ENCODE assay signal across 1 cellular context in genomic region chr4:94207469-94208224, GRCh38.
TF ChIP-seq lines count a peak whose summit lies in the region.

Gene SMARCAD1, plus strand, starts transcription at chr4:94207865. Its CDS starts 530 bp downstream, at chr4:94208395.

TF ChIP-seq in K562, 482 proteins besides CTCF, POLR2A, EP300 and RAD21 (continued from another document and continues in another):
- TF ChIP-seq MLLT1 (IDR thresholded peaks at IDR 0.05) (peak in 1 of 2 experiments; percentile 64; a peak in 1 of 4 replicates), PBX2 (CRISPR knock-in tag; IDR thresholded peaks at IDR 0.05; ENCODE audit: low read depth) (no peak), PBX2 (tag; conservative IDR thresholded peaks at IDR 0.05; ENCODE audit: low read depth) (no peak), TAF9B (IDR thresholded peaks at IDR 0.05; ENCODE audit: partially characterized antibody) (peak; percentile 80), MAFF (IDR thresholded peaks at IDR 0.05; ENCODE audit: low read length) (peak; percentile 28; the same call in 1 of the 2 replicates), ZNF507 (tag; conservative IDR thresholded peaks at IDR 0.05) (no peak), BRF1 (IDR thresholded peaks at IDR 0.05; ENCODE audit: borderline replicate concordance, extremely low read depth, insufficient read length) (no peak), ARID4B (CRISPR knock-in tag; IDR thresholded peaks at IDR 0.05) (peak; percentile 92), MYBL2 (IDR thresholded peaks at IDR 0.05; ENCODE audit: low read depth) (no peak), MYBL2 (CRISPR knock-in tag; IDR thresholded peaks at IDR 0.05; ENCODE audit: borderline replicate concordance) (no peak), ZNF511 (CRISPR knock-in tag; IDR thresholded peaks at IDR 0.05) (peak; percentile 69; the same call in 1 of the 2 replicates), RREB1 (CRISPR knock-in tag; IDR thresholded peaks at IDR 0.05) (no peak), RNF219 (CRISPR knock-in tag; IDR thresholded peaks at IDR 0.05) (no peak), HDAC8 (tag; IDR thresholded peaks at IDR 0.05) (no peak), CCAR2 (IDR thresholded peaks at IDR 0.05; ENCODE audit: low read depth, low read length) (no peak), THAP12 (CRISPR knock-in tag; IDR thresholded peaks at IDR 0.05) (peak; percentile 14; the same call in 1 of the 2 replicates), DMBX1 (CRISPR knock-in tag; IDR thresholded peaks at IDR 0.05; ENCODE audit: borderline replicate concordance) (no peak), ZC3H8 (IDR thresholded peaks at IDR 0.05) (no peak), JUND (IDR thresholded peaks at IDR 0.05; ENCODE audit: borderline replicate concordance, low read depth, low read length) (peak; percentile 82), JUND (tag; IDR thresholded peaks at IDR 0.05; ENCODE audit: borderline replicate concordance, low read depth, low read length) (peak; percentile 70; the same call in 2 of the 3 replicates), ZBTB8A (IDR thresholded peaks at IDR 0.05; ENCODE audit: partially characterized antibody) (no peak), UBTF (IDR thresholded peaks at IDR 0.05; ENCODE audit: borderline replicate concordance in 1 of 2, low read depth in 2 of 2, low read length in 2 of 2) (no peak), NBN (IDR thresholded peaks at IDR 0.05; ENCODE audit: low read depth) (peak; percentile 84; the same call in 1 of the 2 replicates), E4F1 (CRISPR knock-in tag; IDR thresholded peaks at IDR 0.05; ENCODE audit: borderline replicate concordance) (peak; percentile 49; the same call in 1 of the 2 replicates), ZNF79 (CRISPR knock-in tag; IDR thresholded peaks at IDR 0.05; ENCODE audit: low read depth) (no peak), TCFL5 (CRISPR knock-in tag; conservative IDR thresholded peaks at IDR 0.05) (no peak)
